In the genomic region with DNA sequence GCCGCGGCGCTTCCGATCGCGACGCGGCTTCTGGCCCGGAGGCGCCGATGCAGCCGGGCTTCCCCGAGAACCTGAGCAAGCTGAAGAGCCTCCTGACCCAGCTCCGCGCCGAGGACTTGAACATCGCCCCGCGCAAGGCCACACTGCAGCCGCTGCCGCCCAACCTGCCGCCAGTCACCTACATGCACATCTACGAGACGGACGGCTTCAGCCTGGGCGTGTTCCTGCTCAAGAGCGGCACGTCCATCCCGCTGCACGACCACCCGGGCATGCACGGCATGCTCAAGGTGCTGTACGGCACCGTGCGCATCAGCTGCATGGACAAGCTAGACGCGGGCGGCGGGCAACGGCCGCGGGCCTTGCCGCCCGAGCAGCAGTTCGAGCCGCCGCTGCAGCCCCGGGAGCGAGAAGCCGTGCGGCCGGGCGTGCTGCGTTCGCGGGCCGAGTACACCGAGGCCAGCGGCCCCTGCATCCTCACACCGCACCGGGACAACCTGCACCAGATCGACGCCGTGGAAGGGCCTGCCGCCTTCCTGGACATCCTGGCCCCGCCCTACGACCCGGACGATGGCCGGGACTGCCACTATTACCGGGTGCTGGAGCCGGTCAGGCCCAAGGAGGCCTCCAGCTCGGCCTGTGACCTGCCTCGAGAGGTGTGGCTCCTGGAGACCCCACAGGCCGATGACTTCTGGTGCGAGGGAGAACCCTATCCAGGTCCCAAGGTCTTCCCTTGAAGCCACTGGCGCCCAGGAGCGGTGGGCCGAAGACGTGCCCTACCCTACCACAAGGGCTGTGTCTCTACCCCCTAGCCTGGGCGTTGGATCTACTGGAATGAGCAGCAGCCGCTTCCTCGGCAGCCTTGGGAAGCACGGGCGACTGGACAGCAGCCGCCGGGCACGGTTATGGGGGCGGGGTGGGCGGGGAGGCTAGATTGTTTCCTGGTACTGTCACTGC, we compare ENCODE assay signal across 8 cellular contexts. TPM values are rescaled to one million over a fixed set of nuclear protein-coding genes. Genes with fewer than 3 reads are reported as not detected.
DNase-seq lines count a peak whose midpoint lies in the region; TF ChIP-seq lines count a peak whose summit lies in the region.

No MANE protein-coding gene starts in this region.

- peak overlapping the region; percentile 96 for H3K27ac Mint-ChIP-seq in Caco-2 (ENCODE audit: unreplicated experiment)

- H3K4me3 ChIP-seq in Caco-2 (ENCODE audit: low read depth, low read length) (peak overlapping the region; percentile 81), epithelial cell of proximal tubule (ENCODE audit: low read depth, low read length) (peak overlapping the region; percentile 77), urinary bladder (ENCODE audit: low read depth, low read length) (peak overlapping the region; percentile 93)

- H3K27me3 Mint-ChIP-seq in Caco-2 (ENCODE audit: insufficient read depth, unreplicated experiment), result no peaks in the 10 kb centered on the region

- no TSS peak for BruUV-seq in Caco-2 (replicated peaks; lab: Mats Ljungman, UMichigan)

- peaks cover 27% of the 10 kb centered on the region for H3K36me3 Mint-ChIP-seq in Caco-2 (ENCODE audit: insufficient read depth, unreplicated experiment)

- H3K27ac ChIP-seq in urinary bladder (ENCODE audit: low read depth), result peak overlapping the region; percentile 99

- CTCF ChIA-PET in Caco-2 (lab: Charles Lee), result interaction anchor here (0.9 to 2.1 kb wide), 4 partner anchors 11 to 361 kb away, joined by 4 to 13 read pairs (median 9); partner anchors contain the start of gene EGR2

- WGBS in urinary bladder, result 2% methylated on average over 90 of the region's 90 CpGs

- intact Hi-C loops in Caco-2 (cut with micrococcal nuclease; ENCODE audit: unreplicated experiment), result loop anchor here (1.0 kb wide), 1 partner anchor 39 kb away; no protein-coding TSS in a partner anchor

- DNase-seq in Caco-2, result peak; percentile 65 to 72
- DNase-seq in GM20000 (ENCODE audit: low spot score), result peak; percentile 83
- peak; percentile 28 for DNase-seq in HT1080 (ENCODE audit: low read depth)
- DNase-seq in activated CD4-positive, alpha-beta T cell treated with anti-CD3 and anti-CD28 coated beads, Interleukin-2, amount 50 U/mL, for 48 hours, result peak; percentile 26 to 40
- no peak for DNase-seq in epithelial cell of proximal tubule (ENCODE audit: low read depth)
- DNase-seq in myocyte (ENCODE audit: low read depth), result peak; percentile 80
- DNase-seq in NCI-H2196 treated with DMSO at 0.1 percent for 48 hours (lab: John Stamatoyannopoulos, UW; ENCODE audit: unreplicated experiment), result no peak

- no peaks in the 10 kb centered on the region for H3K36me3 ChIP-seq in Caco-2 (ENCODE audit: control insufficient read depth, insufficient read depth, low read length)
- H3K36me3 ChIP-seq in urinary bladder (ENCODE audit: insufficient read depth), result no peaks in the 10 kb centered on the region

- H3K27me3 ChIP-seq in Caco-2 (replicated peaks; ENCODE audit: control insufficient read depth, insufficient read depth, low read length), result no peaks in the 10 kb centered on the region

- H3K4me1 ChIP-seq in Caco-2 (peaks cover 22% of the 10 kb centered on the region), urinary bladder (ENCODE audit: insufficient read depth) (no peaks in the 10 kb centered on the region)

- POLR2A ChIA-PET in Caco-2 (lab: Charles Lee), result interaction anchor here (0.5 to 3.3 kb wide), 5 partner anchors 11 to 351 kb away, joined by 3 to 26 read pairs (median 6); partner anchors contain the start of genes EGR2 and NRBF2

- peaks cover 24% of the 10 kb centered on the region for H3K4me1 Mint-ChIP-seq in Caco-2 (ENCODE audit: low read depth, unreplicated experiment)

- TF ChIP-seq CTCF in Caco-2 (IDR thresholded peaks at IDR 0.05; ENCODE audit: insufficient read depth in 1 of 2, low read depth in 1 of 2, low read length in 1 of 2, severe bottlenecking in 1 of 2, unreplicated experiment in 1 of 2), result peak in 1 of 2 experiments; percentile 3
- no peak for TF ChIP-seq CTCF in GM20000 (IDR thresholded peaks at IDR 0.05; ENCODE audit: extremely low read depth, missing control alignments)
- TF ChIP-seq CTCF in epithelial cell of proximal tubule (conservative IDR thresholded peaks at IDR 0.05; ENCODE audit: low read depth, low read length), result no peak

- H3K9me3 ChIP-seq in Caco-2, result no peaks in the 10 kb centered on the region

- H3K9me3 Mint-ChIP-seq in Caco-2 (ENCODE audit: unreplicated experiment), result no peaks in the 10 kb centered on the region

- H3K4me3 Mint-ChIP-seq in Caco-2 (ENCODE audit: unreplicated experiment), result peak overlapping the region; percentile 90

RNA-seq across cellular contexts. Expression of gene ADO, which starts 0.9 kb away (rescaled TPM):
- total RNA-seq in Caco-2 (2022) (31.3 and 34.1 TPM in 2 replicates), epithelial cell of proximal tubule (19.8 and 22.8 TPM in 2 replicates), myocyte (34.5 and 34.9 TPM in 2 replicates), urinary bladder (26.3 TPM)
- 33.2 and 38.4 TPM in 2 replicates for total RNA-seq in HT1080 (2014; rRNA removed; shearing (Covaris generic))
- 26.5 and 28.3 TPM in 2 replicates for polyA plus RNA-seq in HT1080 (2015; cell fraction: cytosol; rRNA removed)
- polyA plus RNA-seq in HT1080 (2015; cell fraction: nucleus; rRNA removed), result 18.6 and 20.4 TPM in 2 replicates
- polyA plus RNA-seq in myocyte (2012), result 26.5 TPM
- 16.4 TPM for polyA plus RNA-seq in urinary bladder

RNA-seq across cellular contexts. Expression of gene EGR2, which starts 10.8 kb away (rescaled TPM):
- total RNA-seq in Caco-2 (2022) (0.30 and 0.61 TPM in 2 replicates), epithelial cell of proximal tubule (0.06 TPM in 1 of 2 replicates, not detected in the other), myocyte (2.3 and 5.3 TPM in 2 replicates), urinary bladder (2.3 TPM)
- total RNA-seq in HT1080 (2014; rRNA removed; shearing (Covaris generic)), result not detected in 2 replicates
- 0.02 and 0.03 TPM in 2 replicates for polyA plus RNA-seq in HT1080 (2015; cell fraction: cytosol; rRNA removed)
- polyA plus RNA-seq in HT1080 (2015; cell fraction: nucleus; rRNA removed), result 0.06 TPM in 1 of 2 replicates, not detected in the other
- polyA plus RNA-seq in myocyte (2012), result 41.6 TPM
- 5.3 TPM for polyA plus RNA-seq in urinary bladder

Comparison
In these comparisons a context has a peak if more than half of its experiments do, and no peak if none do; other contexts are left out.
1. DNase-seq: peak in Caco-2 (2 of 2), GM20000 (single experiment), HT1080 (single experiment), activated CD4-positive, alpha-beta T cell treated with anti-CD3 and anti-CD28 coated beads, Interleukin-2, amount 50 U/mL, for 48 hours (2 of 2) and myocyte (single experiment); none in epithelial cell of proximal tubule (single experiment) and NCI-H2196 treated with DMSO at 0.1 percent for 48 hours (single experiment).
2. Peak in every context shown above with its lines, with median percentiles within 50 percentile points of each other: H3K4me3 ChIP-seq.